21 cellular contexts compared by ENCODE assay signal in genomic region chr15:48888836-48889235, GRCh38. TPM values are rescaled to one million over a fixed set of nuclear protein-coding genes. Genes with fewer than 3 reads are reported as not detected.
DNase-seq lines count a peak whose midpoint lies in the region; ATAC-seq, FAIRE-seq and TF ChIP-seq lines count a peak whose summit lies in the region.
"Had no signal": no experiment of that assay in that cellular context is flagged by ENCODE, and none has a peak within 500 bp of the region (broad histone marks: within the 10 kb centered on the region; RNA-seq: fewer than 3 reads in every experiment).

No MANE protein-coding gene starts in this region.

- no peak for DNase-seq in GM23338 (ENCODE audit: low spot score)
- DNase-seq in ascending aorta (ENCODE audit: low spot score in 2 of 2) = no peak
- DNase-seq in heart right ventricle = no peak
- no peak for DNase-seq in suprapubic skin (ENCODE audit: low spot score in 2 of 2)
- no peak for DNase-seq in GM13976 (ENCODE audit: low spot score)
- no peak for DNase-seq in pancreas
- no peak for DNase-seq in activated T-cell treated with anti-CD3 and anti-CD28 coated beads, Interleukin-2, amount 50 U/mL, for 24 hours
- DNase-seq: activated CD4-positive, alpha-beta T cell treated with anti-CD3 and anti-CD28 coated beads, Interleukin-2, amount 50 U/mL, for 4 hours; activated T-cell treated with anti-CD3 and anti-CD28 coated beads, Interleukin-2, amount 50 U/mL, for 1 hour; head of caudate nucleus; MV-4-11; natural killer cell; NCI-H1930; RPMI8226; stimulated activated naive CD4-positive, alpha-beta T cell; T-cell had no signal

- H3K27ac ChIP-seq in GM23338 (ENCODE audit: low read depth) = no peak overlapping the region
- peak overlapping the region; percentile 63 to 74 for H3K27ac ChIP-seq in ascending aorta
- H3K27ac ChIP-seq in heart right ventricle = peak overlapping the region in 6 of 10 donors; percentile 21 to 60 (median 42)
- peak overlapping the region; percentile 62 for H3K27ac ChIP-seq in suprapubic skin
- no peak overlapping the region for H3K27ac ChIP-seq in pancreas

- H3K36me3 ChIP-seq in GM23338 (ENCODE audit: insufficient read depth) = no peaks in the 10 kb centered on the region
- H3K36me3 ChIP-seq in ascending aorta = no peaks in the 10 kb centered on the region
- no peaks in the 10 kb centered on the region for H3K36me3 ChIP-seq in heart right ventricle
- H3K36me3 ChIP-seq in suprapubic skin = no peaks in the 10 kb centered on the region
- H3K36me3 ChIP-seq in pancreas = no peaks in the 10 kb centered on the region
- H3K36me3 ChIP-seq: HAP-1 had no signal

- H3K4me1 Mint-ChIP-seq in GM23338 = peaks cover 4% of the 10 kb centered on the region; the same call in 2 of the 3 replicates
- peaks cover 16% of the 10 kb centered on the region for H3K4me1 Mint-ChIP-seq in activated T-cell treated with anti-CD3 and anti-CD28 coated beads, Interleukin-2, amount 50 U/mL, for 24 hours (ENCODE audit: low read depth)
- H3K4me1 Mint-ChIP-seq: natural killer cell, T-cell had no signal

- no peak overlapping the region for H3K4me3 ChIP-seq in GM23338
- no peak overlapping the region for H3K4me3 ChIP-seq in ascending aorta
- H3K4me3 ChIP-seq in heart right ventricle = no peak overlapping the region
- H3K4me3 ChIP-seq in suprapubic skin = no peak overlapping the region
- H3K4me3 ChIP-seq in pancreas = no peak overlapping the region
- H3K4me3 ChIP-seq: HAP-1 had no signal

- H3K27me3 Mint-ChIP-seq in GM23338 (ENCODE audit: insufficient read depth, low read depth, poor library complexity) = peaks cover 3% of the 10 kb centered on the region
- peaks cover 42% of the 10 kb centered on the region for H3K27me3 Mint-ChIP-seq in activated T-cell treated with anti-CD3 and anti-CD28 coated beads, Interleukin-2, amount 50 U/mL, for 24 hours
- H3K27me3 Mint-ChIP-seq: progenitor cell of endocrine pancreas had no signal

- intact Hi-C loops in ascending aorta (cut with DNase I) = no loop called here
- intact Hi-C loops in heart right ventricle (cut with DNase I) = no loop called here
- intact Hi-C loops in pancreas (cut with DNase I) = no loop called here

- H3K27me3 ChIP-seq in GM23338 (ENCODE audit: insufficient read depth) (no peaks in the 10 kb centered on the region), ascending aorta (no peaks in the 10 kb centered on the region), heart right ventricle (no peaks in the 10 kb centered on the region), suprapubic skin (no peaks in the 10 kb centered on the region), pancreas (peaks cover 0 to 4% (median 0%) of the 10 kb centered on the region in 4 donors)

- no peaks in the 10 kb centered on the region for H3K9me2 ChIP-seq in GM23338 (ENCODE audit: insufficient read depth)

- H2AFZ ChIP-seq in GM23338 = 0 out of 2 replicates have a peak overlapping the region, but pooled peaks have one; percentile 76

- no peak for TF ChIP-seq CTCF in GM23338 (conservative IDR thresholded peaks at IDR 0.05; ENCODE audit: low read depth in 2 of 2)
- no peak for TF ChIP-seq CTCF in ascending aorta (IDR thresholded peaks at IDR 0.05)
- no peak for TF ChIP-seq CTCF in heart right ventricle (IDR thresholded peaks at IDR 0.05)
- no peak for TF ChIP-seq CTCF in suprapubic skin (IDR thresholded peaks at IDR 0.05)
- TF ChIP-seq CTCF in GM13976 (IDR thresholded peaks at IDR 0.05; ENCODE audit: borderline replicate concordance, control extremely low read depth, extremely low read depth, insufficient read depth, missing control alignments) = no peak
- TF ChIP-seq CTCF in pancreas (IDR thresholded peaks at IDR 0.05) = no peak

- H3K9me3 ChIP-seq in ascending aorta (no peaks in the 10 kb centered on the region), heart right ventricle (no peaks in the 10 kb centered on the region), suprapubic skin (no peaks in the 10 kb centered on the region), pancreas (no peaks in the 10 kb centered on the region)
- H3K9me3 ChIP-seq: HAP-1 had no signal

- H3K9me3 Mint-ChIP-seq in GM23338 = no peaks in the 10 kb centered on the region
- no peaks in the 10 kb centered on the region for H3K9me3 Mint-ChIP-seq in activated T-cell treated with anti-CD3 and anti-CD28 coated beads, Interleukin-2, amount 50 U/mL, for 24 hours
- H3K9me3 Mint-ChIP-seq: activated naive CD8-positive, alpha-beta T cell treated with anti-CD3 and anti-CD28 coated beads for 36 hours; natural killer cell; T-cell had no signal

- no peaks in the 10 kb centered on the region for H3K4me1 ChIP-seq in GM23338 (ENCODE audit: insufficient read depth)
- peaks cover 4 to 11% of the 10 kb centered on the region in 2 donors for H3K4me1 ChIP-seq in ascending aorta
- H3K4me1 ChIP-seq in heart right ventricle = peaks cover 0 to 7% (median 0%) of the 10 kb centered on the region in 9 donors
- H3K4me1 ChIP-seq in suprapubic skin = no peaks in the 10 kb centered on the region
- H3K4me1 ChIP-seq in pancreas = no peaks in the 10 kb centered on the region

- no peaks in the 10 kb centered on the region for H3K79me2 ChIP-seq in GM23338 (replicated peaks; ENCODE audit: insufficient read depth)

- H3F3A ChIP-seq in GM23338 (replicated peaks; ENCODE audit: low read depth) = no peaks in the 10 kb centered on the region

- TF ChIP-seq POLR2A in suprapubic skin (IDR thresholded peaks at IDR 0.05) (no peak), GM18505 (IDR thresholded peaks at IDR 0.05; ENCODE audit: borderline replicate concordance, extremely low read depth, insufficient read depth, insufficient read length) (no peak)

- H3K36me3 Mint-ChIP-seq in GM23338 (ENCODE audit: low read depth) = no peaks in the 10 kb centered on the region
- H3K36me3 Mint-ChIP-seq in activated T-cell treated with anti-CD3 and anti-CD28 coated beads, Interleukin-2, amount 50 U/mL, for 24 hours (ENCODE audit: low read depth) = no peaks in the 10 kb centered on the region
- H3K36me3 Mint-ChIP-seq: natural killer cell, T-cell had no signal

- in situ Hi-C loops in GM13976 (cut with MboI; ENCODE audit: low sequenced_read_pairs, unreplicated experiment) = no loop called here

- H3K27ac Mint-ChIP-seq in GM23338 = no peak overlapping the region
- H3K27ac Mint-ChIP-seq in activated T-cell treated with anti-CD3 and anti-CD28 coated beads, Interleukin-2, amount 50 U/mL, for 24 hours = no peak overlapping the region
- H3K27ac Mint-ChIP-seq: activated naive CD8-positive, alpha-beta T cell treated with anti-CD3 and anti-CD28 coated beads for 36 hours; natural killer cell; progenitor cell of endocrine pancreas; T-cell had no signal

- TF ChIP-seq EP300 in suprapubic skin (IDR thresholded peaks at IDR 0.05) = no peak

- H3K4me2 ChIP-seq in GM23338 = no peak overlapping the region

- ATAC-seq in GM23338 (no peak), heart right ventricle (peak in 5 of 8 donors; percentile 17 to 53 (median 35)), GM18505 (IDR thresholded peaks at IDR 0.05; ENCODE audit: unreplicated experiment) (no peak), pancreas (no peak)
- ATAC-seq: esophagus mucosa, natural killer cell, T-cell had no signal

- no peaks in the 10 kb centered on the region for H4K20me1 ChIP-seq in GM23338 (replicated peaks; ENCODE audit: insufficient read depth)

- no peak for FAIRE-seq in pancreas (lab: Jason Lieb, UNC)

- 52 to 69% methylated on average over 1 of the region's 1 CpG for WGBS in heart right ventricle, 2 donors
- 57% methylated on average over 1 of the region's 1 CpG for WGBS in suprapubic skin
- WGBS in pancreas, 2 donors = 75 to 86% methylated on average over 1 of the region's 1 CpG

- H3K4me3 Mint-ChIP-seq in GM23338 = no peak overlapping the region
- H3K4me3 Mint-ChIP-seq in activated T-cell treated with anti-CD3 and anti-CD28 coated beads, Interleukin-2, amount 50 U/mL, for 24 hours = no peak overlapping the region
- H3K4me3 Mint-ChIP-seq: activated naive CD8-positive, alpha-beta T cell treated with anti-CD3 and anti-CD28 coated beads for 36 hours; natural killer cell; T-cell had no signal

TF ChIP-seq in GM23338, 12 proteins besides CTCF, POLR2A, EP300 and RAD21 (continues in another document):
- TF ChIP-seq CREB1 (CRISPR knock-in tag; IDR thresholded peaks at IDR 0.05; ENCODE audit: low read depth) (no peak), NANOG (IDR thresholded peaks at IDR 0.05; ENCODE audit: borderline replicate concordance) (no peak), POLR2AphosphoS5 (IDR thresholded peaks at IDR 0.05; ENCODE audit: low read depth) (no peak), JUNB (IDR thresholded peaks at IDR 0.05; ENCODE audit: unreplicated experiment) (no peak), EZH2 (IDR thresholded peaks at IDR 0.05; ENCODE audit: low read depth, unreplicated experiment) (no peak), ZNF331 (CRISPR knock-in tag; IDR thresholded peaks at IDR 0.05; ENCODE audit: low read depth) (no peak)
- TF ChIP-seq, protein P1, sequence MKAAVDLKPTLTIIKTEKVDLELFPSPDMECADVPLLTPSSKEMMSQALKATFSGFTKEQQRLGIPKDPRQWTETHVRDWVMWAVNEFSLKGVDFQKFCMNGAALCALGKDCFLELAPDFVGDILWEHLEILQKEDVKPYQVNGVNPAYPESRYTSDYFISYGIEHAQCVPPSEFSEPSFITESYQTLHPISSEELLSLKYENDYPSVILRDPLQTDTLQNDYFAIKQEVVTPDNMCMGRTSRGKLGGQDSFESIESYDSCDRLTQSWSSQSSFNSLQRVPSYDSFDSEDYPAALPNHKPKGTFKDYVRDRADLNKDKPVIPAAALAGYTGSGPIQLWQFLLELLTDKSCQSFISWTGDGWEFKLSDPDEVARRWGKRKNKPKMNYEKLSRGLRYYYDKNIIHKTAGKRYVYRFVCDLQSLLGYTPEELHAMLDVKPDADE (IDR thresholded peaks at IDR 0.05) = no peak

RNA-seq across cellular contexts. Expression of gene EID1, which starts 10.9 kb away (rescaled TPM):
- 113 and 119 TPM in 2 replicates for total RNA-seq in GM23338 (2014; rRNA removed; shearing (Covaris generic))
- polyA plus RNA-seq in GM23338 (2016; fragmentation: Nextera tagmentation; extraction: Ambion mirVana) (257 and 324 TPM in 2 replicates), heart right ventricle (100 to 1,000 TPM; 129 to 172 TPM), pancreas (10 to 100 TPM; 43.8 to 96.3 TPM)
- total RNA-seq in ascending aorta (247 TPM), heart right ventricle (100 to 1,000 TPM; 174 to 255 (median 225) TPM), suprapubic skin (10 to 100 TPM; 57.6 to 88.6 (median 84.7) TPM), pancreas (10 to 100 TPM; 26.5 to 48.4 (median 40.2) TPM)

Comparison
In these comparisons a context has a peak if more than half of its experiments do, and no peak if none do; other contexts are left out.
1. ATAC-seq: peak in heart right ventricle (5 of 8); none in GM23338 (single experiment), GM18505 (single experiment) and pancreas (0 of 4).
2. H3K27ac ChIP-seq: peak in ascending aorta (2 of 2), heart right ventricle (6 of 10) and suprapubic skin (single experiment); none in GM23338 (single experiment) and pancreas (0 of 4).